11 cellular contexts compared by ENCODE assay signal in genomic region chr4:95541889-95542607, GRCh38. TPM values are rescaled to one million over a fixed set of nuclear protein-coding genes. Genes with fewer than 3 reads are reported as not detected.
A peak's percentile ranks its signal among the peaks of the same experiment; 100 is the strongest.
DNase-seq lines count a peak whose midpoint lies in the region; ATAC-seq and TF ChIP-seq lines count a peak whose summit lies in the region.
"Had no signal": no experiment of that assay in that cellular context is flagged by ENCODE, and none has a peak within 500 bp of the region (broad histone marks: within the 10 kb centered on the region; RNA-seq: fewer than 3 reads in every experiment).

No MANE protein-coding gene starts in this region.

- H2BK120ac ChIP-seq in neuronal stem cell (ENCODE audit: low read depth, low read length) = no peak overlapping the region

- H2AFZ ChIP-seq in hepatocyte = no peak overlapping the region
- no peak overlapping the region for H2AFZ ChIP-seq in neuronal stem cell (ENCODE audit: low read length)

- H3K4me2 ChIP-seq in hepatocyte = peak overlapping the region; percentile 88
- no peak overlapping the region for H3K4me2 ChIP-seq in neuronal stem cell (ENCODE audit: insufficient read depth, low read length, poor library complexity, severe bottlenecking)

- H3K9me3 ChIP-seq in hepatocyte (ENCODE audit: low read depth) = no peaks in the 10 kb centered on the region
- H3K9me3 ChIP-seq in CD8-positive, alpha-beta memory T cell (ENCODE audit: low read length) = no peaks in the 10 kb centered on the region
- H3K9me3 ChIP-seq in neuronal stem cell (replicated peaks in 1 of 2; ENCODE audit: control insufficient read depth in 2 of 2, insufficient read depth in 1 of 2, low read depth in 1 of 2, low read length in 2 of 2) = no peaks in the 10 kb centered on the region

- H4K91ac ChIP-seq in neuronal stem cell (ENCODE audit: low read depth, low read length, poor library complexity) = no peak overlapping the region

- no peaks in the 10 kb centered on the region for H3K36me3 Mint-ChIP-seq in CD8-positive, alpha-beta memory T cell

- no peaks in the 10 kb centered on the region for H3K27me3 ChIP-seq in GM06990 (replicated peaks; ENCODE audit: control insufficient read depth, insufficient read depth, low read length)
- H3K27me3 ChIP-seq in hepatocyte = peaks cover 23% of the 10 kb centered on the region
- no peaks in the 10 kb centered on the region for H3K27me3 ChIP-seq in CD8-positive, alpha-beta memory T cell (ENCODE audit: insufficient read depth, low read length, poor library complexity, severe bottlenecking)
- H3K27me3 ChIP-seq in neuronal stem cell (ENCODE audit: control insufficient read depth in 3 of 3, insufficient read depth in 3 of 3, low read depth in 1 of 3, low read length in 3 of 3) = no peaks in the 10 kb centered on the region

- H2BK5ac ChIP-seq in neuronal stem cell (ENCODE audit: low read length) = no peak overlapping the region

- H3K9ac ChIP-seq in neuronal stem cell (ENCODE audit: low read depth, low read length, poor library complexity) = no peak overlapping the region

- H3K27ac ChIP-seq in hepatocyte = no peak overlapping the region
- no peak overlapping the region for H3K27ac ChIP-seq in CD8-positive, alpha-beta memory T cell (ENCODE audit: low read depth, low read length)
- H3K27ac ChIP-seq in neuronal stem cell (replicated peaks; ENCODE audit: low read length) = no peak overlapping the region

- H3K27me3 Mint-ChIP-seq in stimulated activated naive CD8-positive, alpha-beta T cell treated with anti-CD3 and anti-CD28 coated beads, Interleukin-15, amount 100 ng/mL, for 72 hours = peaks cover 26% of the 10 kb centered on the region
- peaks cover 4 to 16% of the 10 kb centered on the region in 2 donors for H3K27me3 Mint-ChIP-seq in CD8-positive, alpha-beta memory T cell

- no peak overlapping the region for H3K4ac ChIP-seq in neuronal stem cell (ENCODE audit: low read length)

- H3K79me2 ChIP-seq in hepatocyte = peaks cover 41% of the 10 kb centered on the region

- H3K4me1 ChIP-seq in hepatocyte (ENCODE audit: insufficient read depth) = peaks cover 5% of the 10 kb centered on the region
- no peaks in the 10 kb centered on the region for H3K4me1 ChIP-seq in CD8-positive, alpha-beta memory T cell (ENCODE audit: insufficient read depth, low read length)
- H3K4me1 ChIP-seq in neuronal stem cell (ENCODE audit: control insufficient read depth in 2 of 2, insufficient read depth in 1 of 2, low read depth in 1 of 2, low read length in 2 of 2) = peaks cover 0 to 15% of the 10 kb centered on the region in 2 donors

- H2AK5ac ChIP-seq in neuronal stem cell (ENCODE audit: low read depth, low read length) = no peak overlapping the region

- H3K18ac ChIP-seq in neuronal stem cell (ENCODE audit: low read length) = no peak overlapping the region

- H4K8ac ChIP-seq in neuronal stem cell (ENCODE audit: low read depth, low read length) = no peak overlapping the region

- no peaks in the 10 kb centered on the region for H4K20me1 ChIP-seq in hepatocyte (ENCODE audit: insufficient read depth, poor library complexity, severe bottlenecking)

- no peaks in the 10 kb centered on the region for H3K9me2 ChIP-seq in hepatocyte (replicated peaks; ENCODE audit: insufficient read depth)

- H3K4me1 Mint-ChIP-seq in stimulated activated naive CD8-positive, alpha-beta T cell treated with anti-CD3 and anti-CD28 coated beads, Interleukin-15, amount 100 ng/mL, for 72 hours = no peaks in the 10 kb centered on the region
- H3K4me1 Mint-ChIP-seq in CD8-positive, alpha-beta memory T cell = no peaks in the 10 kb centered on the region

- H3K27ac Mint-ChIP-seq in stimulated activated naive CD8-positive, alpha-beta T cell treated with anti-CD3 and anti-CD28 coated beads, Interleukin-15, amount 100 ng/mL, for 72 hours = no peak overlapping the region
- no peak overlapping the region for H3K27ac Mint-ChIP-seq in CD8-positive, alpha-beta memory T cell

- POLR2A ChIA-PET in CD8-positive, alpha-beta memory T cell (lab: Charles Lee) = no interaction called here

- DNase-seq in GM06990 (ENCODE audit: extremely low read depth, insufficient read length) (peak; percentile 38), hepatocyte (ENCODE audit: low spot score) (no peak), C1 segment of cervical spinal cord (lab: John Stamatoyannopoulos, UW) (no peak), neuronal stem cell (ENCODE audit: low spot score) (no peak)
- no peak for DNase-seq in stimulated activated naive CD8-positive, alpha-beta T cell treated with anti-CD3 and anti-CD28 coated beads, Interleukin-15, amount 100 ng/mL, for 72 hours
- no peak for DNase-seq in CD8-positive, alpha-beta memory T cell
- DNase-seq: NCI-H2171 treated with DMSO at 0.1 percent for 48 hours, PC-3 had no signal

- H3K4me3 ChIP-seq in GM06990 (replicated peaks; ENCODE audit: low read depth, low read length) = no peak overlapping the region
- H3K4me3 ChIP-seq in hepatocyte = no peak overlapping the region
- H3K4me3 ChIP-seq in CD8-positive, alpha-beta memory T cell (ENCODE audit: low read length) = no peak overlapping the region
- no peak overlapping the region for H3K4me3 ChIP-seq in neuronal stem cell (ENCODE audit: low read length in 2 of 2)
- H3K4me3 ChIP-seq: K562 had no signal

- CTCF ChIA-PET in CD8-positive, alpha-beta memory T cell (lab: Charles Lee) = no interaction called here

- H3K79me1 ChIP-seq in neuronal stem cell (ENCODE audit: low read depth, low read length) = no peaks in the 10 kb centered on the region

- H2BK15ac ChIP-seq in neuronal stem cell (ENCODE audit: low read length) = no peak overlapping the region

- no peak overlapping the region for H2BK12ac ChIP-seq in neuronal stem cell (ENCODE audit: low read length)

- peak; percentile 83 for ATAC-seq in GM21423 (IDR thresholded peaks at IDR 0.05; ENCODE audit: unreplicated experiment)
- ATAC-seq in HG03442 (IDR thresholded peaks at IDR 0.05; ENCODE audit: unreplicated experiment) = peak; percentile 67
- no peak for ATAC-seq in stimulated activated naive CD8-positive, alpha-beta T cell treated with anti-CD3 and anti-CD28 coated beads, Interleukin-15, amount 100 ng/mL, for 72 hours
- ATAC-seq: K562, PC-3 had no signal

- no peaks in the 10 kb centered on the region for H3K9me3 Mint-ChIP-seq in stimulated activated naive CD8-positive, alpha-beta T cell treated with anti-CD3 and anti-CD28 coated beads, Interleukin-15, amount 100 ng/mL, for 72 hours
- H3K9me3 Mint-ChIP-seq in CD8-positive, alpha-beta memory T cell = peaks cover 0 to 2% (median 0%) of the 10 kb centered on the region in 5 donors

- TF ChIP-seq CTCF in GM06990 (IDR thresholded peaks at IDR 0.05; ENCODE audit: insufficient read depth, low read length, poor library complexity, severe bottlenecking) (no peak), hepatocyte (IDR thresholded peaks at IDR 0.05; ENCODE audit: poor library complexity) (no peak)

- 56% methylated on average over 4 of the region's 4 CpGs for WGBS in hepatocyte (ENCODE audit: low lambda C conversion rate, missing lambda C conversion rate)
- no CpG with 5 or more reads among the region's 4 CpGs for WGBS in neuronal stem cell (ENCODE audit: extremely low coverage in 2 of 2, insufficient read length in 2 of 2, insufficient replicate concordance in 1 of 2), 2 donors

- no peak overlapping the region for H3K4me3 Mint-ChIP-seq in stimulated activated naive CD8-positive, alpha-beta T cell treated with anti-CD3 and anti-CD28 coated beads, Interleukin-15, amount 100 ng/mL, for 72 hours
- no peak overlapping the region for H3K4me3 Mint-ChIP-seq in CD8-positive, alpha-beta memory T cell

- no peak overlapping the region for H3K23ac ChIP-seq in neuronal stem cell (ENCODE audit: low read depth, low read length, poor library complexity)

- no peak overlapping the region for H3K14ac ChIP-seq in neuronal stem cell (ENCODE audit: low read length)

- H3K36me3 ChIP-seq in GM06990 (ENCODE audit: control insufficient read depth, insufficient read depth, low read length) = no peaks in the 10 kb centered on the region
- no peaks in the 10 kb centered on the region for H3K36me3 ChIP-seq in hepatocyte (replicated peaks; ENCODE audit: insufficient read depth, low read depth)
- no peaks in the 10 kb centered on the region for H3K36me3 ChIP-seq in CD8-positive, alpha-beta memory T cell (ENCODE audit: insufficient read depth, low read length)
- no peaks in the 10 kb centered on the region for H3K36me3 ChIP-seq in neuronal stem cell (replicated peaks in 1 of 2; ENCODE audit: control insufficient read depth in 2 of 2, insufficient read depth in 2 of 2, low read length in 2 of 2)

RNA-seq across cellular contexts. Expression of gene UNC5C, which starts 6.7 kb away (rescaled TPM):
- total RNA-seq in hepatocyte = 15.9 and 16.0 TPM in 2 replicates
- polyA plus RNA-seq in hepatocyte = 3.5 and 6.9 TPM in 2 replicates
- not detected for total RNA-seq in CD8-positive, alpha-beta memory T cell
- not detected for polyA plus RNA-seq in CD8-positive, alpha-beta memory T cell
- polyA plus RNA-seq in neuronal stem cell (2013, experiment 1 of 2) = 1.3 TPM
- polyA plus RNA-seq in neuronal stem cell (2013, experiment 2 of 2) = 1.4 TPM
- total RNA-seq: PC-3 had no signal

Comparison
In these comparisons a context has a peak if more than half of its experiments do, and no peak if none do; other contexts are left out.
1. RNA of gene UNC5C, which starts 6.7 kb away (total RNA-seq): 15.9 to 16.0 TPM in hepatocyte; not detected in CD8-positive, alpha-beta memory T cell; every median in the first group is over 10 times any median in the second.